In genomic region chr11:908273-908672, GRCh38 we compare ENCODE assay signal across 17 cellular contexts. TPM values are rescaled to one million over a fixed set of nuclear protein-coding genes. Genes with fewer than 3 reads are reported as not detected.
A peak's percentile ranks its signal among the peaks of the same experiment; 100 is the strongest.
DNase-seq lines count a peak whose midpoint lies in the region; ATAC-seq, FAIRE-seq and TF ChIP-seq lines count a peak whose summit lies in the region.
"Had no signal": no experiment of that assay in that cellular context is flagged by ENCODE, and none has a peak within 500 bp of the region (broad histone marks: within the 10 kb centered on the region; RNA-seq: fewer than 3 reads in every experiment).

No MANE protein-coding gene starts in this region.

- peaks cover 10% of the 10 kb centered on the region for H3K36me3 Mint-ChIP-seq in activated naive CD4-positive, alpha-beta T cell treated with anti-CD3 and anti-CD28 coated beads for 36 hours (ENCODE audit: low read depth)
- no peaks in the 10 kb centered on the region for H3K36me3 Mint-ChIP-seq in activated naive CD4-positive, alpha-beta T cell treated with anti-CD3 and anti-CD28 coated beads, Interleukin-2, amount 50 U/mL, for 72 hours
- H3K36me3 Mint-ChIP-seq in stimulated activated memory B cell treated with anti-CD40 and anti-IgM and Interleukin-4, amounts not matched to agents 10 μg/mL and 1 μg/mL and 100 μg/mL, for 72 hours, result peaks cover 20% of the 10 kb centered on the region

- peak overlapping the region; percentile 16 for H3K4me3 Mint-ChIP-seq in activated naive CD4-positive, alpha-beta T cell treated with anti-CD3 and anti-CD28 coated beads for 36 hours
- H3K4me3 Mint-ChIP-seq in stimulated activated memory B cell treated with anti-CD40 and anti-IgM and Interleukin-4, amounts not matched to agents 10 μg/mL and 1 μg/mL and 100 μg/mL, for 72 hours, result peak overlapping the region; percentile 8

- DNase-seq in activated naive CD4-positive, alpha-beta T cell treated with anti-CD3 and anti-CD28 coated beads for 36 hours, result no peak
- DNase-seq in activated naive CD4-positive, alpha-beta T cell treated with anti-CD3 and anti-CD28 coated beads, Interleukin-2, amount 50 U/mL, for 72 hours (ENCODE audit: low spot score in 2 of 2), result no peak
- DNase-seq in M059J (ENCODE audit: low read depth) (peak; percentile 57), bronchial epithelial cell (ENCODE audit: low read depth) (peak; percentile 27), brain microvascular endothelial cell (no peak), CD1c-positive myeloid dendritic cell (ENCODE audit: extremely low spot score) (no peak)
- DNase-seq: activated CD4-positive, alpha-beta T cell treated with anti-CD3 and anti-CD28 coated beads, Interleukin-2, amount 50 U/mL, for 4 hours; DMS79; NCI-H1930; NCI-H748 treated with DMSO at 0.1 percent for 48 hours; stomach had no signal

- no peak for FAIRE-seq in bronchial epithelial cell (lab: Jason Lieb, UNC)
- FAIRE-seq: endometrium, frontal cortex had no signal

- intact Hi-C loops in activated naive CD4-positive, alpha-beta T cell treated with anti-CD3 and anti-CD28 coated beads for 36 hours (cut with micrococcal nuclease), result no loop called here

- peaks cover 24% of the 10 kb centered on the region for H3K4me1 Mint-ChIP-seq in activated naive CD4-positive, alpha-beta T cell treated with anti-CD3 and anti-CD28 coated beads for 36 hours (ENCODE audit: low read depth)
- peaks cover 33% of the 10 kb centered on the region for H3K4me1 Mint-ChIP-seq in stimulated activated memory B cell treated with anti-CD40 and anti-IgM and Interleukin-4, amounts not matched to agents 10 μg/mL and 1 μg/mL and 100 μg/mL, for 72 hours

- no peaks in the 10 kb centered on the region for H3K9me3 Mint-ChIP-seq in activated naive CD4-positive, alpha-beta T cell treated with anti-CD3 and anti-CD28 coated beads for 36 hours
- no peaks in the 10 kb centered on the region for H3K9me3 Mint-ChIP-seq in activated naive CD4-positive, alpha-beta T cell treated with anti-CD3 and anti-CD28 coated beads, Interleukin-2, amount 50 U/mL, for 72 hours
- no peaks in the 10 kb centered on the region for H3K9me3 Mint-ChIP-seq in stimulated activated memory B cell treated with anti-CD40 and anti-IgM and Interleukin-4, amounts not matched to agents 10 μg/mL and 1 μg/mL and 100 μg/mL, for 72 hours

- H3K4me3 ChIP-seq in bronchial epithelial cell (ENCODE audit: low read depth, low read length), result no peak overlapping the region
- no peak overlapping the region for H3K4me3 ChIP-seq in brain microvascular endothelial cell (ENCODE audit: low read depth, low read length)
- H3K4me3 ChIP-seq: lung, stomach, vagina had no signal

- ATAC-seq in activated naive CD4-positive, alpha-beta T cell treated with anti-CD3 and anti-CD28 coated beads, Interleukin-2, amount 50 U/mL, for 72 hours, result no peak
- ATAC-seq in stimulated activated memory B cell treated with anti-CD40 and anti-IgM and Interleukin-4, amounts not matched to agents 10 μg/mL and 1 μg/mL and 100 μg/mL, for 72 hours, result no peak
- ATAC-seq in HG03432 (IDR thresholded peaks at IDR 0.05; ENCODE audit: unreplicated experiment), result no peak

- CTCF ChIA-PET in activated naive CD4-positive, alpha-beta T cell treated with anti-CD3 and anti-CD28 coated beads for 36 hours (lab: Charles Lee), result no interaction called here

- H3K27me3 ChIP-seq in bronchial epithelial cell (ENCODE audit: control insufficient read depth, insufficient read depth, low read length) (no peaks in the 10 kb centered on the region), brain microvascular endothelial cell (replicated peaks) (no peaks in the 10 kb centered on the region)
- H3K27me3 ChIP-seq: stomach, vagina had no signal

- peaks cover 16% of the 10 kb centered on the region for H3K36me3 ChIP-seq in bronchial epithelial cell (ENCODE audit: control insufficient read depth, insufficient read depth, low read length)
- peaks cover 9% of the 10 kb centered on the region for H3K36me3 ChIP-seq in brain microvascular endothelial cell (replicated peaks)

- no peak overlapping the region for H3K27ac ChIP-seq in brain microvascular endothelial cell
- H3K27ac ChIP-seq: stomach, vagina had no signal

- in situ Hi-C loops in brain microvascular endothelial cell (cut with HindIII; ENCODE audit: low pct_ligation_motif_present, low sequenced_read_pairs), result loop anchor here (25.0 kb wide), 1 partner anchor 129 kb away; the partner anchor contains the start of gene MUC6

- TF ChIP-seq CTCF in bronchial epithelial cell (IDR thresholded peaks at IDR 0.05; ENCODE audit: insufficient read depth, low read length, severe bottlenecking), result no peak
- TF ChIP-seq CTCF in brain microvascular endothelial cell (IDR thresholded peaks at IDR 0.05; ENCODE audit: low read depth, low read length, missing control alignments), result no peak

- no peak overlapping the region for H3K27ac Mint-ChIP-seq in activated naive CD4-positive, alpha-beta T cell treated with anti-CD3 and anti-CD28 coated beads for 36 hours
- H3K27ac Mint-ChIP-seq in activated naive CD4-positive, alpha-beta T cell treated with anti-CD3 and anti-CD28 coated beads, Interleukin-2, amount 50 U/mL, for 72 hours, result no peak overlapping the region
- peak overlapping the region; percentile 71 for H3K27ac Mint-ChIP-seq in stimulated activated memory B cell treated with anti-CD40 and anti-IgM and Interleukin-4, amounts not matched to agents 10 μg/mL and 1 μg/mL and 100 μg/mL, for 72 hours

- H3K27me3 Mint-ChIP-seq in activated naive CD4-positive, alpha-beta T cell treated with anti-CD3 and anti-CD28 coated beads for 36 hours (ENCODE audit: low read depth), result no peaks in the 10 kb centered on the region
- no peaks in the 10 kb centered on the region for H3K27me3 Mint-ChIP-seq in stimulated activated memory B cell treated with anti-CD40 and anti-IgM and Interleukin-4, amounts not matched to agents 10 μg/mL and 1 μg/mL and 100 μg/mL, for 72 hours

RNA-seq across cellular contexts. Expression of gene CHID1, which starts 2.3 kb away (rescaled TPM):
- total RNA-seq in activated naive CD4-positive, alpha-beta T cell treated with anti-CD3 and anti-CD28 coated beads for 36 hours, result 10 to 100 TPM; 51.8 to 56.3 TPM
- total RNA-seq in activated naive CD4-positive, alpha-beta T cell treated with anti-CD3 and anti-CD28 coated beads, Interleukin-2, amount 50 U/mL, for 72 hours, result 10 to 100 TPM; 49.1 to 62.6 TPM
- 88.2 and 92.6 TPM in 2 replicates for total RNA-seq in M059J (2014; rRNA removed; shearing (Covaris generic))
- 34.1 and 42.6 TPM in 2 replicates for total RNA-seq in bronchial epithelial cell

RNA-seq across cellular contexts. Expression of gene AP2A2, which starts 17.4 kb away (rescaled TPM):
- total RNA-seq in activated naive CD4-positive, alpha-beta T cell treated with anti-CD3 and anti-CD28 coated beads for 36 hours, result 10 to 100 TPM; 34.6 to 36.6 TPM
- 10 to 100 TPM; 37.3 to 58.0 TPM for total RNA-seq in activated naive CD4-positive, alpha-beta T cell treated with anti-CD3 and anti-CD28 coated beads, Interleukin-2, amount 50 U/mL, for 72 hours
- total RNA-seq in M059J (2014; rRNA removed; shearing (Covaris generic)), result 40.9 and 49.3 TPM in 2 replicates
- total RNA-seq in bronchial epithelial cell, result 9.5 and 17.8 TPM in 2 replicates

Comparison
In these comparisons a context has a peak if more than half of its experiments do, and no peak if none do; other contexts are left out.
1. DNase-seq: peak in M059J (single experiment) and bronchial epithelial cell (single experiment); none in activated naive CD4-positive, alpha-beta T cell treated with anti-CD3 and anti-CD28 coated beads for 36 hours (single experiment), activated naive CD4-positive, alpha-beta T cell treated with anti-CD3 and anti-CD28 coated beads, Interleukin-2, amount 50 U/mL, for 72 hours (0 of 2), brain microvascular endothelial cell (single experiment) and CD1c-positive myeloid dendritic cell (single experiment).